ENCODE assay signal across 10 cellular contexts in the genomic region with DNA sequence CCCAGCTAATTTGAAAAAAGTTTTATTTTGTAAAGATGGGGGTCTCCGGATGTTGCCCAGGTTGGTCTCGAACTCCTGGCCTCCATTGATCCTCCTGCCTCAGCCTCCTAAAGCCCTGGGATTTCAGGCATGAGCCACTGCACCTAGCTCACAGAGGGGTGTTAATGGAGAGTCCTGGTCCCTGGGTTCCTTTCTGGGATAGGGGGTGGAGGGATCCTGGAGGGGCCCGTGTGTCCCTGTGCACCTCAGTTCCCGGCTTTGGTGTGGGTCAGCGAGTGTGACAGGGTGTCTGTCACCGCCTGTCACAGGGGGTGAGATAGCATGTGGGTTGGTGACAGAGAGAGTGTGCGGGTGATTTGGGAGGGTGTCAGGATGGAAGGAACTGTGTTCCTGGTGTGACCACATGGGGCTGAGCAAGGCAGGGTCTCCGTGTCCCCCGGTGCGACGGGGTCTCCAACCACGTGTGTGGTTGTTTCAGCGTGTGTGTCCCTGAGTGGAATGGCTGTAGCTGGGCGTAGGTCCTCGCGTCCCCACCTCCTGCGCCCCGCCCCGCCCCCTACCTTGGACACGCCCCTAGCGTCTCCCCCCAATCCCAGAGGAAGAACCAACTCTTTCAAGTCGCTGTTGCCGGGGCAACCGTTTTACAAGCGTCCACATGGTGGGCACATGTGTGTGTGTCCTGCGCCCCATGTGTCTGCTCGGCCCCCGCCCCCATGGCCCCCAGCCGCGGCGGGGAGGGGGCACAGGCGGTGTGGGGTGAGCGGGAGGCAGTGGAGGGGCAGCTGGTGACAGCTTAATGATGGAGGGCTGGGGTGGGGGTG. TPM values are rescaled to one million over a fixed set of nuclear protein-coding genes. Genes with fewer than 3 reads are reported as not detected.
DNase-seq lines count a peak whose midpoint lies in the region.
"Had no signal": no experiment of that assay in that cellular context is flagged by ENCODE, and none has a peak within 500 bp of the region (broad histone marks: within the 10 kb centered on the region; RNA-seq: fewer than 3 reads in every experiment).

No MANE protein-coding gene starts in this region.

- H3K9me3 ChIP-seq in neuronal stem cell (replicated peaks in 1 of 2; ENCODE audit: control insufficient read depth in 2 of 2, insufficient read depth in 1 of 2, low read depth in 1 of 2, low read length in 2 of 2): peaks cover 0 to 5% of the 10 kb centered on the region in 2 donors

- peaks cover 7% of the 10 kb centered on the region for H3K79me1 ChIP-seq in neuronal stem cell (ENCODE audit: low read depth, low read length)

- H4K8ac ChIP-seq in neuronal stem cell (ENCODE audit: low read depth, low read length): no peak overlapping the region

- no peak overlapping the region for H4K91ac ChIP-seq in neuronal stem cell (ENCODE audit: low read depth, low read length, poor library complexity)

- H3K4me3 Mint-ChIP-seq in T-helper 1 cell treated with Interleukin-12 subunit alpha and Interleukin-12 subunit beta and Interleukin-4 antibody, amounts not matched to agents 30 μg/mL and 1 μg/mL, for 36 hours: no peak overlapping the region
- H3K4me3 Mint-ChIP-seq: central memory CD8-positive, alpha-beta T cell had no signal

- peaks cover 0 to 15% (median 13%) of the 10 kb centered on the region in 3 experiments for H3K27me3 ChIP-seq in neuronal stem cell (ENCODE audit: control insufficient read depth in 3 of 3, insufficient read depth in 3 of 3, low read depth in 1 of 3, low read length in 3 of 3)

- DNase-seq in T-helper 1 cell: no peak
- peak; percentile 49 to 62 for DNase-seq in NCI-H1930 (lab: John Stamatoyannopoulos, UW)
- DNase-seq in ecto neural progenitor cell (ENCODE audit: low spot score): peak; percentile 83
- peak; percentile 71 for DNase-seq in neuronal stem cell (ENCODE audit: low spot score)
- DNase-seq in NCI-H2196 (lab: John Stamatoyannopoulos, UW; ENCODE audit: unreplicated experiment): no peak
- no peak for DNase-seq in Kasumi-1 (lab: John Stamatoyannopoulos, UW)
- no peak for DNase-seq in Ammon's horn (ENCODE audit: low spot score)

- peak overlapping the region; percentile 69 for H2AFZ ChIP-seq in neuronal stem cell (ENCODE audit: low read length)

- H3K4ac ChIP-seq in neuronal stem cell (ENCODE audit: low read length): no peak overlapping the region

- H2BK120ac ChIP-seq in neuronal stem cell (ENCODE audit: low read depth, low read length): no peak overlapping the region

- H3K36me3 ChIP-seq in neuronal stem cell (replicated peaks in 1 of 2; ENCODE audit: control insufficient read depth in 2 of 2, insufficient read depth in 2 of 2, low read length in 2 of 2): no peaks in the 10 kb centered on the region

- peak overlapping the region; percentile 34 for H3K9ac ChIP-seq in neuronal stem cell (ENCODE audit: low read depth, low read length, poor library complexity)

- H2BK12ac ChIP-seq in neuronal stem cell (ENCODE audit: low read length): no peak overlapping the region

- H3K27me3 Mint-ChIP-seq in T-helper 1 cell treated with Interleukin-12 subunit alpha and Interleukin-12 subunit beta and Interleukin-4 antibody, amounts not matched to agents 30 μg/mL and 1 μg/mL, for 36 hours (ENCODE audit: low read depth): peaks cover 42% of the 10 kb centered on the region

- no peak overlapping the region for H3K27ac ChIP-seq in neuronal stem cell (replicated peaks; ENCODE audit: low read length)

- no peak overlapping the region for H3K14ac ChIP-seq in neuronal stem cell (ENCODE audit: low read length)

- H2BK5ac ChIP-seq in neuronal stem cell (ENCODE audit: low read length): no peak overlapping the region

- peak overlapping the region; percentile 97 for H2BK15ac ChIP-seq in neuronal stem cell (ENCODE audit: low read length)

- H3K4me2 ChIP-seq in neuronal stem cell (ENCODE audit: insufficient read depth, low read length, poor library complexity, severe bottlenecking): peak overlapping the region; percentile 44

- H3K4me3 ChIP-seq in neuronal stem cell (ENCODE audit: low read length in 2 of 2): peak overlapping the region in 1 of 2 donors; percentile 5

- H3K18ac ChIP-seq in neuronal stem cell (ENCODE audit: low read length): peak overlapping the region; percentile 76

- no CpG with 5 or more reads among the region's 33 CpGs for WGBS in neuronal stem cell (ENCODE audit: extremely low coverage in 2 of 2, insufficient read length in 2 of 2, insufficient replicate concordance in 1 of 2), 2 donors

- H3K27ac Mint-ChIP-seq in T-helper 1 cell treated with Interleukin-12 subunit alpha and Interleukin-12 subunit beta and Interleukin-4 antibody, amounts not matched to agents 30 μg/mL and 1 μg/mL, for 36 hours: peak overlapping the region; percentile 41

- H3K9me3 Mint-ChIP-seq in T-helper 1 cell treated with Interleukin-12 subunit alpha and Interleukin-12 subunit beta and Interleukin-4 antibody, amounts not matched to agents 30 μg/mL and 1 μg/mL, for 36 hours: no peaks in the 10 kb centered on the region
- H3K9me3 Mint-ChIP-seq: central memory CD8-positive, alpha-beta T cell had no signal

- peaks cover 18% of the 10 kb centered on the region for H3K4me1 Mint-ChIP-seq in T-helper 1 cell treated with Interleukin-12 subunit alpha and Interleukin-12 subunit beta and Interleukin-4 antibody, amounts not matched to agents 30 μg/mL and 1 μg/mL, for 36 hours (ENCODE audit: low read depth)

- H3K23ac ChIP-seq in neuronal stem cell (ENCODE audit: low read depth, low read length, poor library complexity): peak overlapping the region; percentile 8

- peak overlapping the region; percentile 3 for H2AK5ac ChIP-seq in neuronal stem cell (ENCODE audit: low read depth, low read length)

- peaks cover 20 to 32% of the 10 kb centered on the region in 2 donors for H3K4me1 ChIP-seq in neuronal stem cell (ENCODE audit: control insufficient read depth in 2 of 2, insufficient read depth in 1 of 2, low read depth in 1 of 2, low read length in 2 of 2)

- no peaks in the 10 kb centered on the region for H3K36me3 Mint-ChIP-seq in T-helper 1 cell treated with Interleukin-12 subunit alpha and Interleukin-12 subunit beta and Interleukin-4 antibody, amounts not matched to agents 30 μg/mL and 1 μg/mL, for 36 hours (ENCODE audit: low read depth)

RNA-seq across cellular contexts. Expression of gene NRTN, which starts 2.9 kb away (rescaled TPM):
- polyA plus RNA-seq in neuronal stem cell (2013, experiment 1 of 2): 8.2 TPM
- 7.9 TPM for polyA plus RNA-seq in neuronal stem cell (2013, experiment 2 of 2)
- polyA plus RNA-seq: keratinocyte had no signal

RNA-seq across cellular contexts. Expression of gene DUS3L, which starts 11.0 kb away (rescaled TPM):
- polyA plus RNA-seq in neuronal stem cell (2013, experiment 1 of 2): 11.6 TPM
- 10.8 TPM for polyA plus RNA-seq in neuronal stem cell (2013, experiment 2 of 2)

RNA-seq across cellular contexts. Expression of gene PRR22, which starts 17.5 kb away (rescaled TPM):
- polyA plus RNA-seq in neuronal stem cell (2013, experiment 1 of 2): 0.68 TPM
- polyA plus RNA-seq in neuronal stem cell (2013, experiment 2 of 2): 0.62 TPM

RNA-seq across cellular contexts. Expression of gene FUT6, which starts 37.5 kb away (rescaled TPM):
- 0.11 TPM for polyA plus RNA-seq in neuronal stem cell (2013, experiment 1 of 2)
- polyA plus RNA-seq in neuronal stem cell (2013, experiment 2 of 2): 0.06 TPM
- polyA plus RNA-seq: keratinocyte had no signal

RNA-seq across cellular contexts. Expression of gene FUT3, which starts 49.2 kb away (rescaled TPM):
- polyA plus RNA-seq in neuronal stem cell (2013, experiment 1 of 2): 1.4 TPM
- polyA plus RNA-seq in neuronal stem cell (2013, experiment 2 of 2): 1.3 TPM

Comparison
In these comparisons a context has a peak if more than half of its experiments do, and no peak if none do; other contexts are left out.
1. DNase-seq: peak in NCI-H1930 (2 of 2), ecto neural progenitor cell (single experiment) and neuronal stem cell (single experiment); none in T-helper 1 cell (0 of 5), NCI-H2196 (single experiment), Kasumi-1 (0 of 2) and Ammon's horn (single experiment).